ENCODE assay signal across 1 cellular context in the genomic region with DNA sequence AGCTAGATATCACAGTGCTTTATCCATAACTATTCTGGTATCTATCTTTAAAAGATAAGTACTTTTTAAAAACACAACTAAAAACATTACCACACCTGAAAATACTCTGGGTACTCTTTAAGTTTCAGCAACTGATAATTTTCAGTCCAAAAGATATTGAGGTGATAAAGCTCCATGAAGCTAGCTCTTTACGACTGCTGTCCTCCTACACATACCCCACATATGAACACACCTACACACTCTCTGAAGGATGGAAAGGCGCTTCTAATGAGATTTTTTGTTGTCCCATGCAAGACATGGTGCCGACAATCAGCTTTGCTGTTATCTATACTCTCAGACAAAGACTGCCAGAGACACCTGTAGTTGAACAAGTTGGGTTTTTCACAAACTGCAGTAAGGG.
TF ChIP-seq lines count a peak whose summit lies in the region.

No MANE protein-coding gene starts in this region.

TF ChIP-seq in IMR-90, 13 proteins besides CTCF, POLR2A, EP300 and RAD21:
- TF ChIP-seq MAFK (IDR thresholded peaks at IDR 0.05; ENCODE audit: low read depth, low read length) (no peak), SMC3 (IDR thresholded peaks at IDR 0.05; ENCODE audit: low read depth, low read length) (no peak), RCOR1 (IDR thresholded peaks at IDR 0.05; ENCODE audit: insufficient replicate concordance, low read length) (no peak), MXI1 (IDR thresholded peaks at IDR 0.05; ENCODE audit: borderline replicate concordance, low read depth, low read length) (no peak), NFE2L2 (IDR thresholded peaks at IDR 0.05; ENCODE audit: low read depth, low read length) (no peak)
- TF ChIP-seq, protein P1, sequence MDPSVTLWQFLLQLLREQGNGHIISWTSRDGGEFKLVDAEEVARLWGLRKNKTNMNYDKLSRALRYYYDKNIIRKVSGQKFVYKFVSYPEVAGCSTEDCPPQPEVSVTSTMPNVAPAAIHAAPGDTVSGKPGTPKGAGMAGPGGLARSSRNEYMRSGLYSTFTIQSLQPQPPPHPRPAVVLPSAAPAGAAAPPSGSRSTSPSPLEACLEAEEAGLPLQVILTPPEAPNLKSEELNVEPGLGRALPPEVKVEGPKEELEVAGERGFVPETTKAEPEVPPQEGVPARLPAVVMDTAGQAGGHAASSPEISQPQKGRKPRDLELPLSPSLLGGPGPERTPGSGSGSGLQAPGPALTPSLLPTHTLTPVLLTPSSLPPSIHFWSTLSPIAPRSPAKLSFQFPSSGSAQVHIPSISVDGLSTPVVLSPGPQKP (IDR thresholded peaks at IDR 0.05; ENCODE audit: borderline replicate concordance, low read depth, low read length): no peak
